22 cellular contexts compared by ENCODE assay signal in genomic region chr10:96281444-96282029, GRCh38. TPM values are rescaled to one million over a fixed set of nuclear protein-coding genes. Genes with fewer than 3 reads are reported as not detected.
DNase-seq lines count a peak whose midpoint lies in the region; ATAC-seq, FAIRE-seq and TF ChIP-seq lines count a peak whose summit lies in the region.
"Had no signal": no experiment of that assay in that cellular context is flagged by ENCODE, and none has a peak within 500 bp of the region (broad histone marks: within the 10 kb centered on the region; RNA-seq: fewer than 3 reads in every experiment).

No MANE protein-coding gene starts in this region.

- POLR2A ChIA-PET in Caco-2 (lab: Charles Lee): no interaction called here

- H3K27ac Mint-ChIP-seq in endothelial cell (ENCODE audit: unreplicated experiment) (no peak overlapping the region), Caco-2 (ENCODE audit: unreplicated experiment) (no peak overlapping the region)
- H3K27ac Mint-ChIP-seq: CD4-positive, alpha-beta T cell; H9 had no signal

- H3K27me3 ChIP-seq in RWPE2 (ENCODE audit: insufficient read depth, poor library complexity, severe bottlenecking) (no peaks in the 10 kb centered on the region), foreskin keratinocyte (no peaks in the 10 kb centered on the region), small intestine (ENCODE audit: control insufficient read depth in 2 of 2, insufficient read depth in 2 of 2, low read length in 2 of 2) (no peaks in the 10 kb centered on the region), Caco-2 (replicated peaks; ENCODE audit: control insufficient read depth, insufficient read depth, low read length) (no peaks in the 10 kb centered on the region)

- no peaks in the 10 kb centered on the region for H3K36me3 ChIP-seq in RWPE2 (ENCODE audit: low read depth)
- no peaks in the 10 kb centered on the region for H3K36me3 ChIP-seq in small intestine (ENCODE audit: control insufficient read depth in 2 of 2, insufficient read depth in 2 of 2, low read length in 2 of 2)
- H3K36me3 ChIP-seq in Caco-2 (ENCODE audit: control insufficient read depth, insufficient read depth, low read length): no peaks in the 10 kb centered on the region; the same call in 1 of the 2 replicates

- H3K27ac ChIP-seq in RWPE2 (ENCODE audit: poor library complexity, severe bottlenecking): no peak overlapping the region
- no peak overlapping the region for H3K27ac ChIP-seq in foreskin keratinocyte
- no peak overlapping the region for H3K27ac ChIP-seq in small intestine (ENCODE audit: low read depth in 1 of 2, low read length in 1 of 2)
- H3K27ac ChIP-seq: A549, C4-2B had no signal

- peaks cover 18% of the 10 kb centered on the region for H3K4me1 ChIP-seq in RWPE2 (ENCODE audit: insufficient read depth, poor library complexity, severe bottlenecking)
- peaks cover 17% of the 10 kb centered on the region for H3K4me1 ChIP-seq in foreskin keratinocyte
- H3K4me1 ChIP-seq in small intestine (ENCODE audit: control insufficient read depth in 2 of 2, insufficient read depth in 1 of 2, low read depth in 1 of 2, low read length in 1 of 2): peaks cover 0 to 7% of the 10 kb centered on the region in 2 donors
- peaks cover 18% of the 10 kb centered on the region for H3K4me1 ChIP-seq in Caco-2
- H3K4me1 ChIP-seq: A549 had no signal

- H3K9me3 Mint-ChIP-seq in endothelial cell (ENCODE audit: unreplicated experiment): no peaks in the 10 kb centered on the region
- peaks cover 10% of the 10 kb centered on the region for H3K9me3 Mint-ChIP-seq in Caco-2 (ENCODE audit: unreplicated experiment)
- H3K9me3 Mint-ChIP-seq: CD4-positive, alpha-beta T cell; H9 had no signal

- no peaks in the 10 kb centered on the region for H3K9me3 ChIP-seq in RWPE2 (ENCODE audit: severe bottlenecking)
- no peaks in the 10 kb centered on the region for H3K9me3 ChIP-seq in small intestine (ENCODE audit: control insufficient read depth, low read depth)
- H3K9me3 ChIP-seq in Caco-2: no peaks in the 10 kb centered on the region
- H3K9me3 ChIP-seq: A549 had no signal

- no peaks in the 10 kb centered on the region for H3K4me1 Mint-ChIP-seq in endothelial cell (ENCODE audit: unreplicated experiment)
- H3K4me1 Mint-ChIP-seq in Caco-2 (ENCODE audit: low read depth, unreplicated experiment): peaks cover 19% of the 10 kb centered on the region

- CTCF ChIA-PET in Caco-2 (lab: Charles Lee): no interaction called here

- ATAC-seq in RWPE2 (ENCODE audit: low read depth) (peak; percentile 35; the same call in 1 of the 3 replicates), foreskin keratinocyte (peak; percentile 57), GM19455 (IDR thresholded peaks at IDR 0.05; ENCODE audit: unreplicated experiment) (no peak)
- ATAC-seq: A549, GM12878 had no signal

- TF ChIP-seq CTCF in RWPE2 (IDR thresholded peaks at IDR 0.05; ENCODE audit: poor library complexity, severe bottlenecking): no peak
- TF ChIP-seq CTCF in foreskin keratinocyte (conservative IDR thresholded peaks at IDR 0.05): no peak
- TF ChIP-seq CTCF in endothelial cell (IDR thresholded peaks at IDR 0.05; ENCODE audit: unreplicated experiment): no peak
- TF ChIP-seq CTCF in Caco-2 (IDR thresholded peaks at IDR 0.05; ENCODE audit: insufficient read depth in 1 of 2, low read depth in 1 of 2, low read length in 1 of 2, severe bottlenecking in 1 of 2, unreplicated experiment in 1 of 2): no peak

- no peak overlapping the region for H3K4me3 ChIP-seq in RWPE2 (ENCODE audit: severe bottlenecking)
- H3K4me3 ChIP-seq in small intestine (ENCODE audit: low read depth in 1 of 2, low read length in 2 of 2): no peak overlapping the region
- H3K4me3 ChIP-seq in Caco-2 (ENCODE audit: low read depth, low read length): no peak overlapping the region
- H3K4me3 ChIP-seq: A549, GM12878 had no signal

- H3K27me3 Mint-ChIP-seq in endothelial cell (ENCODE audit: unreplicated experiment): no peaks in the 10 kb centered on the region
- H3K27me3 Mint-ChIP-seq in Caco-2 (ENCODE audit: insufficient read depth, unreplicated experiment): no peaks in the 10 kb centered on the region
- H3K27me3 Mint-ChIP-seq: CD4-positive, alpha-beta T cell; IgD-negative memory B cell had no signal

- H3K36me3 Mint-ChIP-seq in endothelial cell (ENCODE audit: low read depth, unreplicated experiment) (no peaks in the 10 kb centered on the region), Caco-2 (ENCODE audit: insufficient read depth, unreplicated experiment) (no peaks in the 10 kb centered on the region)
- H3K36me3 Mint-ChIP-seq: IgD-negative memory B cell had no signal

- intact Hi-C loops in Caco-2 (cut with micrococcal nuclease; ENCODE audit: unreplicated experiment): no loop called here

- no TSS peak for BruUV-seq in Caco-2 (replicated peaks; lab: Mats Ljungman, UMichigan)

- 41 to 71% (median 53%) methylated on average over 3 of the region's 3 CpGs for WGBS in small intestine, 3 donors

- H3K4me3 Mint-ChIP-seq in endothelial cell (ENCODE audit: unreplicated experiment): no peak overlapping the region
- H3K4me3 Mint-ChIP-seq in Caco-2 (ENCODE audit: unreplicated experiment): no peak overlapping the region
- H3K4me3 Mint-ChIP-seq: CD4-positive, alpha-beta T cell; H9; IgD-negative memory B cell had no signal

- DNase-seq in RWPE2 (ENCODE audit: low spot score): no peak
- peak in 1 of 2 donors; percentile 52 for DNase-seq in foreskin keratinocyte
- DNase-seq in small intestine: peak; percentile 59
- DNase-seq in endothelial cell (ENCODE audit: low spot score): no peak
- DNase-seq in NCI-H1694 treated with DMSO at 0.1 percent for 48 hours (lab: John Stamatoyannopoulos, UW): no peak
- no peak for DNase-seq in Caco-2
- DNase-seq: AML-193; Calu3; CD4-positive, alpha-beta T cell; DND-41; EL; H9; KBM-7 had no signal

- no peak for FAIRE-seq in small intestine (lab: Jason Lieb, UNC)
- FAIRE-seq: A549, GM12878, H1, HTR-8/SVneo had no signal

RNA-seq across cellular contexts. Expression of gene BLNK, which starts 10.2 kb away (rescaled TPM):
- not detected in 2 replicates for total RNA-seq in foreskin keratinocyte
- polyA plus RNA-seq in foreskin keratinocyte: 0.06 TPM in 2 replicates
- polyA plus RNA-seq in small intestine: 10 to 100 TPM; 26.7 to 69.3 (median 27.7) TPM
- total RNA-seq in endothelial cell (ENCODE audit: unreplicated experiment): not detected
- total RNA-seq in Caco-2 (2022): 0.30 and 0.36 TPM in 2 replicates
- total RNA-seq: CD4-positive, alpha-beta T cell; G401; H1; H9 had no signal
- polyA plus RNA-seq: A549, BJ, H1 had no signal

RNA-seq across cellular contexts. Expression of gene DNTT, which starts 22.7 kb away (rescaled TPM):
- total RNA-seq in foreskin keratinocyte: not detected in 2 replicates
- polyA plus RNA-seq in foreskin keratinocyte: not detected in 2 replicates
- not detected for polyA plus RNA-seq in small intestine
- total RNA-seq in endothelial cell (ENCODE audit: unreplicated experiment): not detected
- total RNA-seq in Caco-2 (2022): not detected in 2 replicates
- total RNA-seq: Calu3, G401, H1, H9 had no signal
- polyA plus RNA-seq: A549, BJ, H1 had no signal
